ENCODE assay signal across 14 cellular contexts in genomic region chr2:187986392-187987105, GRCh38.
DNase-seq lines count a peak whose midpoint lies in the region; ATAC-seq lines count a peak whose summit lies in the region.
"Had no signal": no experiment of that assay in that cellular context is flagged by ENCODE, and none has a peak within 500 bp of the region (broad histone marks: within the 10 kb centered on the region; RNA-seq: fewer than 3 reads in every experiment).

No MANE protein-coding gene starts in this region.

- H3K4me3 Mint-ChIP-seq in activated T-cell treated with anti-CD3 and anti-CD28 coated beads, Interleukin-2, amount 50 U/mL, for 72 hours = no peak overlapping the region
- no peak overlapping the region for H3K4me3 Mint-ChIP-seq in stimulated activated naive B cell treated with anti-CD40 and anti-IgM and Interleukin-4, amounts not matched to agents 10 μg/mL and 1 μg/mL and 100 μg/mL, for 72 hours
- H3K4me3 Mint-ChIP-seq in effector memory CD8-positive, alpha-beta T cell = no peak overlapping the region
- H3K4me3 Mint-ChIP-seq: activated CD4-positive, alpha-beta memory T cell treated with anti-CD3 and anti-CD28 coated beads for 36 hours had no signal

- peaks cover 7% of the 10 kb centered on the region for H3K27me3 Mint-ChIP-seq in activated T-cell treated with anti-CD3 and anti-CD28 coated beads, Interleukin-2, amount 50 U/mL, for 72 hours (ENCODE audit: low read depth)
- H3K27me3 Mint-ChIP-seq in stimulated activated naive B cell treated with anti-CD40 and anti-IgM and Interleukin-4, amounts not matched to agents 10 μg/mL and 1 μg/mL and 100 μg/mL, for 72 hours = no peaks in the 10 kb centered on the region
- H3K27me3 Mint-ChIP-seq in effector memory CD8-positive, alpha-beta T cell = no peaks in the 10 kb centered on the region
- H3K27me3 Mint-ChIP-seq: activated CD4-positive, alpha-beta memory T cell treated with anti-CD3 and anti-CD28 coated beads for 36 hours had no signal

- H3K9me3 Mint-ChIP-seq in activated T-cell treated with anti-CD3 and anti-CD28 coated beads, Interleukin-2, amount 50 U/mL, for 72 hours = peaks cover 0 to 2% of the 10 kb centered on the region in 2 donors
- peaks cover 0 to 4% of the 10 kb centered on the region in 2 donors for H3K9me3 Mint-ChIP-seq in stimulated activated naive B cell treated with anti-CD40 and anti-IgM and Interleukin-4, amounts not matched to agents 10 μg/mL and 1 μg/mL and 100 μg/mL, for 72 hours
- H3K9me3 Mint-ChIP-seq in effector memory CD8-positive, alpha-beta T cell = peaks cover 5% of the 10 kb centered on the region in 2 donors
- H3K9me3 Mint-ChIP-seq: activated CD4-positive, alpha-beta memory T cell treated with anti-CD3 and anti-CD28 coated beads for 36 hours had no signal

- no peak for DNase-seq in activated T-cell treated with anti-CD3 and anti-CD28 coated beads, Interleukin-2, amount 50 U/mL, for 72 hours
- DNase-seq in activated T-cell treated with anti-CD3 and anti-CD28 coated beads, Interleukin-2, amount 50 U/mL, for 48 hours = no peak
- DNase-seq in NCI-H526 (lab: John Stamatoyannopoulos, UW) (peak; percentile 70 to 71), epithelial cell of prostate (ENCODE audit: low read depth, low spot score) (peak; percentile 87), NCI-H1436 treated with DMSO at 0.1 percent for 48 hours (lab: John Stamatoyannopoulos, UW) (no peak)
- no peak for DNase-seq in stimulated activated naive B cell treated with anti-CD40 and anti-IgM and Interleukin-4, amounts not matched to agents 10 μg/mL and 1 μg/mL and 100 μg/mL, for 72 hours
- no peak for DNase-seq in effector memory CD8-positive, alpha-beta T cell
- DNase-seq: activated CD4-positive, alpha-beta memory T cell treated with anti-CD3 and anti-CD28 coated beads for 36 hours; activated naive CD4-positive, alpha-beta T cell; cortex of kidney; glutamatergic neuron; psoas muscle; T-helper 1 cell had no signal

- peak; percentile 31 to 65 for ATAC-seq in activated T-cell treated with anti-CD3 and anti-CD28 coated beads, Interleukin-2, amount 50 U/mL, for 72 hours (replicated peaks in 1 of 2)
- ATAC-seq in stimulated activated naive B cell treated with anti-CD40 and anti-IgM and Interleukin-4, amounts not matched to agents 10 μg/mL and 1 μg/mL and 100 μg/mL, for 72 hours (replicated peaks) = peak; percentile 39 to 43
- no peak for ATAC-seq in esophagus mucosa
- ATAC-seq in effector memory CD8-positive, alpha-beta T cell (replicated peaks) = no peak

- no peaks in the 10 kb centered on the region for H3K36me3 Mint-ChIP-seq in activated T-cell treated with anti-CD3 and anti-CD28 coated beads, Interleukin-2, amount 50 U/mL, for 72 hours (ENCODE audit: insufficient read depth in 2 of 2)
- no peaks in the 10 kb centered on the region for H3K36me3 Mint-ChIP-seq in stimulated activated naive B cell treated with anti-CD40 and anti-IgM and Interleukin-4, amounts not matched to agents 10 μg/mL and 1 μg/mL and 100 μg/mL, for 72 hours
- H3K36me3 Mint-ChIP-seq in effector memory CD8-positive, alpha-beta T cell (ENCODE audit: insufficient read depth) = no peaks in the 10 kb centered on the region
- H3K36me3 Mint-ChIP-seq: activated CD4-positive, alpha-beta memory T cell treated with anti-CD3 and anti-CD28 coated beads for 36 hours had no signal

- peak overlapping the region; percentile 83 for H3K27ac ChIP-seq in epithelial cell of prostate
- H3K27ac ChIP-seq: psoas muscle had no signal

- H3K4me1 Mint-ChIP-seq in activated T-cell treated with anti-CD3 and anti-CD28 coated beads, Interleukin-2, amount 50 U/mL, for 72 hours (ENCODE audit: low read depth) = peaks cover 17% of the 10 kb centered on the region
- H3K4me1 Mint-ChIP-seq in stimulated activated naive B cell treated with anti-CD40 and anti-IgM and Interleukin-4, amounts not matched to agents 10 μg/mL and 1 μg/mL and 100 μg/mL, for 72 hours = peaks cover 8 to 44% of the 10 kb centered on the region in 2 donors
- H3K4me1 Mint-ChIP-seq in effector memory CD8-positive, alpha-beta T cell (ENCODE audit: low read depth in 2 of 2) = no peaks in the 10 kb centered on the region

- no peak overlapping the region for H3K27ac Mint-ChIP-seq in activated T-cell treated with anti-CD3 and anti-CD28 coated beads, Interleukin-2, amount 50 U/mL, for 72 hours
- H3K27ac Mint-ChIP-seq in stimulated activated naive B cell treated with anti-CD40 and anti-IgM and Interleukin-4, amounts not matched to agents 10 μg/mL and 1 μg/mL and 100 μg/mL, for 72 hours = no peak overlapping the region
- no peak overlapping the region for H3K27ac Mint-ChIP-seq in effector memory CD8-positive, alpha-beta T cell
- H3K27ac Mint-ChIP-seq: activated CD4-positive, alpha-beta memory T cell treated with anti-CD3 and anti-CD28 coated beads for 36 hours had no signal

Comparison
In these comparisons a context has a peak if more than half of its experiments do, and no peak if none do; other contexts are left out.
1. ATAC-seq: peak in activated T-cell treated with anti-CD3 and anti-CD28 coated beads, Interleukin-2, amount 50 U/mL, for 72 hours (2 of 2) and stimulated activated naive B cell treated with anti-CD40 and anti-IgM and Interleukin-4, amounts not matched to agents 10 μg/mL and 1 μg/mL and 100 μg/mL, for 72 hours (2 of 2); none in esophagus mucosa (single experiment) and effector memory CD8-positive, alpha-beta T cell (single experiment).
2. DNase-seq: peak in NCI-H526 (2 of 2) and epithelial cell of prostate (single experiment); none in activated T-cell treated with anti-CD3 and anti-CD28 coated beads, Interleukin-2, amount 50 U/mL, for 72 hours (0 of 2), activated T-cell treated with anti-CD3 and anti-CD28 coated beads, Interleukin-2, amount 50 U/mL, for 48 hours (0 of 2), stimulated activated naive B cell treated with anti-CD40 and anti-IgM and Interleukin-4, amounts not matched to agents 10 μg/mL and 1 μg/mL and 100 μg/mL, for 72 hours (single experiment), effector memory CD8-positive, alpha-beta T cell (0 of 3) and NCI-H1436 treated with DMSO at 0.1 percent for 48 hours (single experiment).